ENCODE assay signal across 27 cellular contexts in the genomic region with DNA sequence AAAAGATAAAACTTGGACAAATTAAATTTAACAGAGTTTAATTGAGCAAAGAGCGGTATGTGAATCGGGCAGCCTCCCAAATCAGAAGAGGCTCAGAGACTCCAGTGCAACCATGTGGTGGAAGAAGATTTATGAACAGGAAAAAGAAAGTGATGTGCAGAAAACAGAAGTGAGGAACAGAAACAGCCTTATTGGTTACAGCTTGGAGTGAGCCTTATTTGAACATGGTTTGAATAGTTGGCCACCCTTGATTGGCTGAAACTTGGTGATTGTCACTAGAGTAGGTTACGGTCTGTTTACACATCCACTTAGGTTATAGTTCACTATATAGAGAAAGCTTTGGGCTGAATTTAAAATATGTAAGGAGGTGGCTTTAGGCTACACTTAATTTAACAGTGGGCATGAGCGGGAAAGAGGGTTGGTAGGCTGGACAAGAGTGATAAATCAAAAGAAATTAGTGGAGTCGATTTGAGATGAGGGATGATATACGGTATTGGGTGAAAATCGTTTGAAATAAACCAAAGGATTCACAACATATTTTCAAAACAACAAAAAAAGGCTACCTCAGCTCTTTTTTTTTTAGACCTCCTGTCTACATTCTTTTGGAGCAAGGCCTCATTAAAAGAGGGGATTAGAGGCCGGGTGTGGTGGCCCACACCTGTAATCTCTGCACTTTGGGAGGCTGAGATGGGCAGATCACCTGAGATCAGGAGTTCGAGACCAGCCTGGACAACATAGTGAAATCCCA.
DNase-seq lines count a peak whose midpoint lies in the region; ATAC-seq and TF ChIP-seq lines count a peak whose summit lies in the region.
"Had no signal": no experiment of that assay in that cellular context is flagged by ENCODE, and none has a peak within 500 bp of the region (broad histone marks: within the 10 kb centered on the region; RNA-seq: fewer than 3 reads in every experiment).

No MANE protein-coding gene starts in this region.

- dilution Hi-C loops in IMR-90 (cut with HindIII; ENCODE audit: low sequenced_read_pairs, unreplicated experiment), result no loop called here
- dilution Hi-C loops in mammary epithelial cell (cut with HindIII; ENCODE audit: low sequenced_read_pairs), result no loop called here

- H3F3A ChIP-seq in OCI-LY1 (ENCODE audit: insufficient read depth, low read length), result no peaks in the 10 kb centered on the region

- H3K23ac ChIP-seq in IMR-90 (ENCODE audit: low read depth, low read length), result no peak overlapping the region

- no peak overlapping the region for H4K5ac ChIP-seq in IMR-90 (ENCODE audit: low read depth, low read length)

- in situ Hi-C loops in IMR-90 (cut with MboI; ENCODE audit: low sequenced_read_pairs) (loop anchor here (10.0 kb wide), 2 partner anchors 738 to 818 kb away; no protein-coding TSS in a partner anchor), mammary epithelial cell (cut with MboI; ENCODE audit: low sequenced_read_pairs in 2 of 2) (loop anchor here in 1 of 2 donors (10.0 to 25.0 kb wide), 3 partner anchors 108 to 800 kb away; no protein-coding TSS in a partner anchor)

- no peak overlapping the region; the same call in 1 of the 2 replicates for H3K56ac ChIP-seq in IMR-90 (ENCODE audit: extremely low read depth, insufficient read depth, low read length)

- CTCF ChIA-PET in IMR-90 (lab: Yijun Ruan, JAX), result interaction anchor here (0.6 to 1.7 kb wide), 3 partner anchors 289 to 736 kb away, joined by 3 to 7 read pairs (median 4); no protein-coding TSS in a partner anchor
- CTCF ChIA-PET in mammary epithelial cell (lab: Charles Lee; ENCODE audit: low non-redundant PET), result no interaction called here

- H3K27me3 ChIP-seq in IMR-90 (ENCODE audit: control insufficient read depth, insufficient read depth, low read length) (no peaks in the 10 kb centered on the region), OCI-LY1 (ENCODE audit: insufficient read depth, low read length) (no peaks in the 10 kb centered on the region), mammary epithelial cell (ENCODE audit: insufficient read depth, low read length) (no peaks in the 10 kb centered on the region)
- H3K27me3 ChIP-seq: colonic mucosa, left lung had no signal

- H3K4me1 ChIP-seq in IMR-90 (ENCODE audit: control insufficient read depth, insufficient read depth, low read length) (peaks cover 15% of the 10 kb centered on the region), OCI-LY1 (ENCODE audit: insufficient read depth, low read length, severe bottlenecking) (peaks cover 35% of the 10 kb centered on the region), mammary epithelial cell (ENCODE audit: insufficient read depth, low read length) (peaks cover 24% of the 10 kb centered on the region)
- H3K4me1 ChIP-seq: colonic mucosa had no signal

- POLR2A ChIA-PET in IMR-90 (lab: Charles Lee; ENCODE audit: unreplicated experiment), result interaction anchor here (0.7 kb wide), 1 partner anchor 103 kb away, joined by 5 read pairs; no protein-coding TSS in a partner anchor

- H3K79me1 ChIP-seq in IMR-90 (ENCODE audit: low read depth in 1 of 2, low read length in 2 of 2), result no peaks in the 10 kb centered on the region

- H3K9me2 ChIP-seq in OCI-LY1 (ENCODE audit: low read depth, low read length), result no peaks in the 10 kb centered on the region

- BruUV-seq in IMR-90 (replicated peaks; lab: Mats Ljungman, UMichigan), result no TSS peak
- BruUV-seq in mammary epithelial cell (replicated peaks; lab: Mats Ljungman, UMichigan), result no TSS peak

- H2BK5ac ChIP-seq in IMR-90 (ENCODE audit: low read depth, low read length, poor library complexity, severe bottlenecking), result no peak overlapping the region

- ATAC-seq in IMR-90 (ENCODE audit: low read depth) (no peak), GM19467 (IDR thresholded peaks at IDR 0.05; ENCODE audit: unreplicated experiment) (no peak)
- ATAC-seq: effector memory CD8-positive, alpha-beta T cell; left lung; naive thymus-derived CD4-positive, alpha-beta T cell had no signal

- TF ChIP-seq RAD21 in IMR-90 (IDR thresholded peaks at IDR 0.05; ENCODE audit: low read length), result no peak

- no peak overlapping the region for H4K91ac ChIP-seq in IMR-90 (ENCODE audit: insufficient read depth, low read depth, low read length)

- H3K9ac ChIP-seq in IMR-90 (ENCODE audit: low read depth, low read length) (no peak overlapping the region), OCI-LY1 (ENCODE audit: low read length) (no peak overlapping the region), mammary epithelial cell (ENCODE audit: insufficient read depth, low read length) (no peak overlapping the region)

- H3K36me3 ChIP-seq in IMR-90 (ENCODE audit: control insufficient read depth, insufficient read depth, low read length) (no peaks in the 10 kb centered on the region), OCI-LY1 (ENCODE audit: insufficient read depth, low read length) (no peaks in the 10 kb centered on the region), mammary epithelial cell (ENCODE audit: insufficient read depth, low read length) (no peaks in the 10 kb centered on the region)
- H3K36me3 ChIP-seq: colonic mucosa, left lung had no signal

- H4K20me1 ChIP-seq in IMR-90 (ENCODE audit: insufficient read depth, low read length) (no peaks in the 10 kb centered on the region), OCI-LY1 (ENCODE audit: insufficient read depth, low read length) (no peaks in the 10 kb centered on the region), mammary epithelial cell (ENCODE audit: insufficient read depth, low read length) (no peaks in the 10 kb centered on the region)

- H3K4me2 ChIP-seq in IMR-90 (ENCODE audit: low read depth, low read length), result no peak overlapping the region
- H3K4me2 ChIP-seq in OCI-LY1 (ENCODE audit: low read length), result no peak overlapping the region
- H3K4me2 ChIP-seq in mammary epithelial cell (ENCODE audit: insufficient read depth, low read depth, low read length), result no peak overlapping the region

- H2AFZ ChIP-seq in IMR-90 (replicated peaks; ENCODE audit: low read length, poor library complexity), result no peak overlapping the region
- no peak overlapping the region for H2AFZ ChIP-seq in OCI-LY1 (ENCODE audit: low read length)
- peak overlapping the region; percentile 35 for H2AFZ ChIP-seq in mammary epithelial cell (ENCODE audit: low read depth, low read length)

- H3K18ac ChIP-seq in IMR-90 (ENCODE audit: low read depth, low read length), result no peak overlapping the region; the same call in 1 of the 2 replicates

- H3K4me3 ChIP-seq in IMR-90 (ENCODE audit: insufficient read depth, low read depth, low read length) (no peak overlapping the region), OCI-LY1 (ENCODE audit: low read depth, low read length, poor library complexity, severe bottlenecking) (no peak overlapping the region), mammary epithelial cell (replicated peaks in 1 of 3; ENCODE audit: insufficient read depth in 1 of 3, low read depth in 2 of 3, low read length in 3 of 3) (no peak overlapping the region)
- H3K4me3 ChIP-seq: colonic mucosa, left lung, skin epidermis had no signal

- no peak overlapping the region; the same call in 2 of the 3 replicates for H2BK15ac ChIP-seq in IMR-90 (ENCODE audit: low read depth, low read length)

- no peak overlapping the region for H2AK5ac ChIP-seq in IMR-90 (ENCODE audit: low read depth, low read length)

- no peak overlapping the region for H2AK9ac ChIP-seq in IMR-90 (replicated peaks; ENCODE audit: low read depth, low read length, poor library complexity)

- H2BK120ac ChIP-seq in IMR-90 (ENCODE audit: low read depth, low read length), result peak overlapping the region; percentile 32

- DNase-seq in NCI-H510A (lab: John Stamatoyannopoulos, UW) (peak; percentile 2), NCI-H510A treated with DMSO at 0.1 percent for 48 hours (lab: John Stamatoyannopoulos, UW) (no peak), IMR-90 (no peak), mammary epithelial cell (no peak), foreskin melanocyte (no peak), COLO668 (lab: John Stamatoyannopoulos, UW; ENCODE audit: unreplicated experiment) (no peak)
- DNase-seq: 8988T; activated CD4-positive, alpha-beta T cell treated with anti-CD3 and anti-CD28 coated beads, Interleukin-2, amount 50 U/mL, for 48 hours; activated CD4-positive, CD25-positive, alpha-beta regulatory T cell; activated T-cell treated with anti-CD3 and anti-CD28 coated beads for 4 hours; AML-193; CD4-positive, alpha-beta memory T cell; colonic mucosa; effector memory CD8-positive, alpha-beta T cell; foreskin fibroblast; HCEC 1CT; immature natural killer cell; left lung; naive thymus-derived CD4-positive, alpha-beta T cell; NCI-H146; NCI-H2171; NCI-H526; OCI-M1; stimulated activated CD4-positive, alpha-beta T cell treated with anti-CD3 and anti-CD28 coated beads, Interleukin-1b, Interleukin-23, amount 100 ng/mL, for 48 hours had no signal

- H3K79me2 ChIP-seq in OCI-LY1 (ENCODE audit: insufficient read depth, low read length) (no peaks in the 10 kb centered on the region), mammary epithelial cell (ENCODE audit: insufficient read depth, low read length) (no peaks in the 10 kb centered on the region)

- no peak overlapping the region for H3K4ac ChIP-seq in IMR-90 (ENCODE audit: low read depth, low read length)

- peak overlapping the region; percentile 68 for H2BK20ac ChIP-seq in IMR-90 (ENCODE audit: low read depth, low read length)

- H3K9me3 ChIP-seq in IMR-90 (ENCODE audit: control insufficient read depth, insufficient read depth, low read length) (no peaks in the 10 kb centered on the region), OCI-LY1 (ENCODE audit: low read length) (no peaks in the 10 kb centered on the region), mammary epithelial cell (replicated peaks; ENCODE audit: insufficient read depth, low read length) (no peaks in the 10 kb centered on the region)
- H3K9me3 ChIP-seq: colonic mucosa, left lung had no signal

- TF ChIP-seq POLR2A in IMR-90 (IDR thresholded peaks at IDR 0.05; ENCODE audit: low read depth, low read length), result no peak

- H3K9me1 ChIP-seq in IMR-90 (ENCODE audit: insufficient read depth, low read length), result peaks cover 4% of the 10 kb centered on the region; the same call in 1 of the 2 replicates

- no peak overlapping the region for H3K14ac ChIP-seq in IMR-90 (replicated peaks; ENCODE audit: low read depth, low read length)

- TF ChIP-seq CTCF in IMR-90 (conservative IDR thresholded peaks at IDR 0.05; ENCODE audit: low read depth, low read length) (no peak), OCI-LY1 (IDR thresholded peaks at IDR 0.05; ENCODE audit: low read length) (no peak), mammary epithelial cell (conservative IDR thresholded peaks at IDR 0.05 in 1 of 2, IDR thresholded peaks at IDR 0.05 in 1 of 2; ENCODE audit: extremely low read depth in 1 of 2, insufficient read depth in 1 of 2, low read depth in 1 of 2, low read length in 2 of 2) (no peak)

- H3K27ac ChIP-seq in IMR-90 (ENCODE audit: insufficient read depth, low read length), result no peak overlapping the region
- peak overlapping the region; percentile 80 for H3K27ac ChIP-seq in OCI-LY1 (ENCODE audit: low read depth, low read length, poor library complexity, severe bottlenecking)
- no peak overlapping the region for H3K27ac ChIP-seq in mammary epithelial cell (ENCODE audit: insufficient read depth, low read depth, low read length)
- H3K27ac ChIP-seq: colonic mucosa, left lung had no signal

- H4K8ac ChIP-seq in IMR-90 (ENCODE audit: low read depth in 2 of 2, low read length in 2 of 2), result no peak overlapping the region

- intact Hi-C loops in IMR-90 (cut with micrococcal nuclease) (loop anchor here (5.0 to 10.0 kb wide), 3 partner anchors 120 to 958 kb away; no protein-coding TSS in a partner anchor), mammary epithelial cell (cut with micrococcal nuclease) (loop anchor here (10.0 kb wide), 1 partner anchor 508 kb away; no protein-coding TSS in a partner anchor)

- 100% methylated on average over 2 to 3 of the region's 9 CpGs for WGBS in IMR-90 (ENCODE audit: extremely low coverage in 2 of 2, insufficient read length in 1 of 2), 2 experiments
- 95% methylated on average over 8 of the region's 9 CpGs for WGBS in mammary epithelial cell (ENCODE audit: low coverage, missing lambda C conversion rate)
